Comparison of ENCODE assay signal across 10 cellular contexts in genomic region chr2:63544017-63544627, GRCh38. TPM values are rescaled to one million over a fixed set of nuclear protein-coding genes. Genes with fewer than 3 reads are reported as not detected.
DNase-seq lines count a peak whose midpoint lies in the region; ATAC-seq and TF ChIP-seq lines count a peak whose summit lies in the region.
"Had no signal": no experiment of that assay in that cellular context is flagged by ENCODE, and none has a peak within 500 bp of the region (broad histone marks: within the 10 kb centered on the region; RNA-seq: fewer than 3 reads in every experiment).

No MANE protein-coding gene starts in this region.

- no peak overlapping the region for H3K27ac Mint-ChIP-seq in progenitor cell of endocrine pancreas
- H3K27ac Mint-ChIP-seq in T-helper 2 cell treated with Interferon-gamma antibody and Interleukin-4, amounts not matched to agents 5 μg/mL and 100 μg/mL, for 36 hours: no peak overlapping the region

- no peaks in the 10 kb centered on the region for H3K27me3 Mint-ChIP-seq in progenitor cell of endocrine pancreas
- no peaks in the 10 kb centered on the region for H3K27me3 Mint-ChIP-seq in T-helper 2 cell treated with Interferon-gamma antibody and Interleukin-4, amounts not matched to agents 5 μg/mL and 100 μg/mL, for 36 hours (ENCODE audit: low read depth)
- H3K27me3 Mint-ChIP-seq: IgD-negative memory B cell had no signal

- H3K9me3 Mint-ChIP-seq in progenitor cell of endocrine pancreas (ENCODE audit: low read depth): no peaks in the 10 kb centered on the region
- H3K9me3 Mint-ChIP-seq in T-helper 2 cell treated with Interferon-gamma antibody and Interleukin-4, amounts not matched to agents 5 μg/mL and 100 μg/mL, for 36 hours: no peaks in the 10 kb centered on the region

- no peak overlapping the region for H3K4me3 Mint-ChIP-seq in progenitor cell of endocrine pancreas (ENCODE audit: low read depth)
- no peak overlapping the region for H3K4me3 Mint-ChIP-seq in T-helper 2 cell treated with Interferon-gamma antibody and Interleukin-4, amounts not matched to agents 5 μg/mL and 100 μg/mL, for 36 hours
- H3K4me3 Mint-ChIP-seq: IgD-negative memory B cell had no signal

- no peaks in the 10 kb centered on the region for H3K4me1 Mint-ChIP-seq in progenitor cell of endocrine pancreas (ENCODE audit: low read depth)
- H3K4me1 Mint-ChIP-seq in T-helper 2 cell treated with Interferon-gamma antibody and Interleukin-4, amounts not matched to agents 5 μg/mL and 100 μg/mL, for 36 hours (ENCODE audit: low read depth): no peaks in the 10 kb centered on the region
- H3K4me1 Mint-ChIP-seq: IgD-negative memory B cell had no signal

- H3K36me3 Mint-ChIP-seq in progenitor cell of endocrine pancreas (ENCODE audit: insufficient read depth): no peaks in the 10 kb centered on the region
- no peaks in the 10 kb centered on the region for H3K36me3 Mint-ChIP-seq in T-helper 2 cell treated with Interferon-gamma antibody and Interleukin-4, amounts not matched to agents 5 μg/mL and 100 μg/mL, for 36 hours (ENCODE audit: low read depth)

- no peak overlapping the region for H3K4me3 ChIP-seq in choroid plexus epithelial cell (ENCODE audit: low read depth, low read length)

- no peak for ATAC-seq in GM21717 (IDR thresholded peaks at IDR 0.05; ENCODE audit: unreplicated experiment)

- DNase-seq in NCI-H510A treated with DMSO at 0.1 percent for 48 hours (lab: John Stamatoyannopoulos, UW) (peak; percentile 34), NCI-H510A (lab: John Stamatoyannopoulos, UW) (no peak), NCI-H146 (lab: John Stamatoyannopoulos, UW) (peak; percentile 6), choroid plexus epithelial cell (ENCODE audit: low read depth) (peak; percentile 34), progenitor cell of endocrine pancreas (ENCODE audit: low spot score, unreplicated experiment) (no peak)
- no peak for DNase-seq in T-helper 2 cell treated with Interferon-gamma antibody and Interleukin-4, amounts not matched to agents 5 μg/mL and 100 μg/mL, for 36 hours (ENCODE audit: low spot score)
- DNase-seq in stimulated activated CD4-positive, alpha-beta T cell treated with anti-CD3 and anti-CD28 coated beads, Interleukin-15, amount 100 ng/mL, for 24 hours: no peak
- DNase-seq: amniotic stem cell had no signal

- TF ChIP-seq CTCF in choroid plexus epithelial cell (conservative IDR thresholded peaks at IDR 0.05; ENCODE audit: low read depth, low read length) (peak; percentile 59), progenitor cell of endocrine pancreas (IDR thresholded peaks at IDR 0.05; ENCODE audit: unreplicated experiment) (peak; percentile 54)

RNA-seq across cellular contexts. Expression of gene WDPCP, which starts 44.2 kb away (rescaled TPM):
- total RNA-seq in progenitor cell of endocrine pancreas: 8.9 and 14.1 TPM in 2 replicates

RNA-seq across cellular contexts. Expression of gene MDH1, which starts 44.6 kb away (rescaled TPM):
- total RNA-seq in progenitor cell of endocrine pancreas: 125 and 136 TPM in 2 replicates

Comparison
In these comparisons a context has a peak if more than half of its experiments do, and no peak if none do; other contexts are left out.
1. DNase-seq: peak in NCI-H510A treated with DMSO at 0.1 percent for 48 hours (single experiment), NCI-H146 (single experiment) and choroid plexus epithelial cell (single experiment); none in NCI-H510A (single experiment), progenitor cell of endocrine pancreas (single experiment), T-helper 2 cell treated with Interferon-gamma antibody and Interleukin-4, amounts not matched to agents 5 μg/mL and 100 μg/mL, for 36 hours (single experiment) and stimulated activated CD4-positive, alpha-beta T cell treated with anti-CD3 and anti-CD28 coated beads, Interleukin-15, amount 100 ng/mL, for 24 hours (single experiment).